ENCODE assay signal across 32 cellular contexts in genomic region chr12:32837974-32838373, GRCh38. TPM values are rescaled to one million over a fixed set of nuclear protein-coding genes. Genes with fewer than 3 reads are reported as not detected.
"Had no signal": no experiment of that assay in that cellular context is flagged by ENCODE, and none has a peak within 500 bp of the region (broad histone marks: within the 10 kb centered on the region; RNA-seq: fewer than 3 reads in every experiment).

No MANE protein-coding gene starts in this region.

- ATAC-seq: activated CD8-positive, alpha-beta T cell treated with anti-CD3 and anti-CD28 coated beads for 36 hours; activated naive CD4-positive, alpha-beta T cell treated with anti-CD3 and anti-CD28 coated beads, Interleukin-2, amount 50 U/mL, for 72 hours; activated T-cell treated with anti-CD3 and anti-CD28 coated beads, Interleukin-2, amount 50 U/mL, for 4 hours; activated T-cell treated with anti-CD3 and anti-CD28 coated beads, Interleukin-2, amount 50 U/mL, for 72 hours; activated T-helper 17 cell treated with anti-CD3 and anti-CD28 coated beads, Interleukin-2, amount 50 U/mL, for 72 hours had no signal

- FAIRE-seq: bronchial epithelial cell, colon, TTC549 had no signal

- DNase-seq: activated B cell treated with CpG ODN at 0.5 μM for 24 hours; activated CD4-positive, alpha-beta memory T cell treated with anti-CD3 and anti-CD28 coated beads for 36 hours; activated CD4-positive, alpha-beta T cell treated with anti-CD3 and anti-CD28 coated beads for 4 hours; activated CD4-positive, alpha-beta T cell treated with anti-CD3 and anti-CD28 coated beads, Interleukin-2, amount 10 ng/mL, durations not matched to agents 24 days and 14 days; activated CD4-positive, alpha-beta T cell treated with anti-CD3 and anti-CD28 coated beads, Interleukin-2, amount 50 U/mL, for 1 hour; activated CD4-positive, alpha-beta T cell treated with anti-CD3 and anti-CD28 coated beads, Interleukin-2, amount 50 U/mL, for 4 hours; activated CD4-positive, CD25-positive, alpha-beta regulatory T cell treated with anti-CD3 and anti-CD28 coated beads, Interleukin-2, amount 50 U/mL, for 72 hours; activated CD8-positive, alpha-beta memory T cell treated with anti-CD3 and anti-CD28 coated beads, Interleukin-2, amount 50 U/mL, for 4 hours; activated CD8-positive, alpha-beta T cell treated with anti-CD3 and anti-CD28 coated beads for 36 hours; activated effector memory CD4-positive, alpha-beta T cell treated with anti-CD3 and anti-CD28 coated beads, Interleukin-2, amount 50 U/mL, for 16 hours; activated gamma-delta T cell treated with Interleukin-2 at 50 U/mL for 16 hours; activated naive CD4-positive, alpha-beta T cell; activated naive CD4-positive, alpha-beta T cell treated with anti-CD3 and anti-CD28 coated beads for 36 hours; activated naive CD4-positive, alpha-beta T cell treated with anti-CD3 and anti-CD28 coated beads, Interleukin-2, amount 50 U/mL, for 16 hours; activated naive CD8-positive, alpha-beta T cell treated with anti-CD3 and anti-CD28 coated beads for 36 hours; activated T-cell treated with anti-CD3 and anti-CD28 coated beads for 4 hours; activated T-cell treated with anti-CD3 and anti-CD28 coated beads, Interleukin-2, amount 50 U/mL, for 1 hour; activated T-cell treated with anti-CD3 and anti-CD28 coated beads, Interleukin-2, amount 50 U/mL, for 4 hours; activated T-cell treated with anti-CD3 and anti-CD28 coated beads, Interleukin-2, amount 50 U/mL, for 72 hours; adrenal gland; amniotic stem cell; aorta; central memory CD4-positive, alpha-beta T cell; T-helper 2 cell; T-helper 9 cell had no signal

- H3K27me3 ChIP-seq: adrenal gland had no signal

- H3K27ac ChIP-seq: adrenal gland, VCaP had no signal

- H3K4me1 ChIP-seq: adrenal gland had no signal

- H3K9me3 ChIP-seq: adrenal gland had no signal

- H3K4me3 ChIP-seq: adrenal gland had no signal

- H3K36me3 ChIP-seq: adrenal gland had no signal

RNA-seq across cellular contexts. Expression of gene PKP2, which starts 58.6 kb away (rescaled TPM):
- total RNA-seq: activated B cell treated with CpG ODN at 0.5 μM for 24 hours; activated CD4-positive, alpha-beta T cell treated with anti-CD3 and anti-CD28 coated beads, Interleukin-2, amount 10 ng/mL, durations not matched to agents 24 days and 14 days; activated T-helper 1 cell treated with anti-CD3 and anti-CD28 coated beads, Interleukin-12 subunit alpha, Interleukin-12 subunit beta, Interleukin-2, Interleukin-4 antibody, amounts not matched to agents 30 ng/mL and 10 ng/mL and 1 ng/mL, durations not matched to agents 14 hours and 24 hours and 36 hours; activated T-helper 17 cell treated with anti-CD3 and anti-CD28 coated beads, Interleukin-2, amount 50 U/mL, for 72 hours had no signal
